8 cellular contexts compared by ENCODE assay signal in genomic region chr5:51732304-51732703, GRCh38.
"Had no signal": no experiment of that assay in that cellular context is flagged by ENCODE, and none has a peak within 500 bp of the region (broad histone marks: within the 10 kb centered on the region; RNA-seq: fewer than 3 reads in every experiment).

No MANE protein-coding gene starts in this region.

- H3K9ac ChIP-seq: GM23248 had no signal

- H3K4me3 ChIP-seq: GM23248, HAP-1 had no signal

- FAIRE-seq: HepG2 had no signal

- H3K4me1 ChIP-seq: HAP-1 had no signal

- H3K9me3 ChIP-seq: HAP-1 had no signal

- ATAC-seq: HCT116, HepG2 had no signal

- DNase-seq: GM23248, GOT3, H7, HFFc6 had no signal

- H2AFZ ChIP-seq: GM23248 had no signal

- H3K27ac ChIP-seq: GM23248, HL-60 had no signal

- H3K36me3 ChIP-seq: HAP-1 had no signal
